Comparison of ENCODE assay signal across 30 cellular contexts in genomic region chr17:17555906-17556305, GRCh38. TPM values are rescaled to one million over a fixed set of nuclear protein-coding genes. Genes with fewer than 3 reads are reported as not detected.
"Had no signal": no experiment of that assay in that cellular context is flagged by ENCODE, and none has a peak within 500 bp of the region (broad histone marks: within the 10 kb centered on the region; RNA-seq: fewer than 3 reads in every experiment).

No MANE protein-coding gene starts in this region.

- H3K27ac ChIP-seq: VCaP had no signal

- DNase-seq: activated B cell treated with CpG ODN at 0.5 μM for 24 hours; activated CD4-positive, alpha-beta memory T cell treated with anti-CD3 and anti-CD28 coated beads for 36 hours; activated CD4-positive, alpha-beta T cell treated with anti-CD3 and anti-CD28 coated beads for 4 hours; activated CD4-positive, alpha-beta T cell treated with anti-CD3 and anti-CD28 coated beads, Interleukin-2, amount 50 U/mL, for 1 hour; activated CD4-positive, CD25-positive, alpha-beta regulatory T cell treated with anti-CD3 and anti-CD28 coated beads, Interleukin-2, amount 50 U/mL, for 72 hours; activated CD8-positive, alpha-beta memory T cell treated with anti-CD3 and anti-CD28 coated beads, Interleukin-2, amount 50 U/mL, for 48 hours; activated effector memory CD4-positive, alpha-beta T cell treated with Interleukin-2 at 50 U/mL for 16 hours; activated naive CD4-positive, alpha-beta T cell treated with anti-CD3 and anti-CD28 coated beads, Interleukin-2, amount 10 ng/mL, durations not matched to agents 7 days and 5 days; activated naive CD8-positive, alpha-beta T cell treated with anti-CD3 and anti-CD28 coated beads, Interleukin-2, amount 50 U/mL, for 24 hours; activated T-cell treated with anti-CD3 and anti-CD28 coated beads, Interleukin-2, amount 50 U/mL, for 48 hours; anterior cingulate cortex; caudate nucleus; NCI-H1092 treated with DMSO at 0.1 percent for 48 hours; NCI-H1436; NCI-H1694; NCI-H1930; NCI-H2081 treated with DMSO at 0.1 percent for 48 hours; NCI-H2171; NCI-H510A; NCI-H526 treated with DMSO at 0.1 percent for 48 hours; NCI-H774; SIG-M5; SW 1271; T-helper 1 cell; T-helper 2 cell; T-helper 9 cell had no signal

- ATAC-seq: activated naive CD8-positive, alpha-beta T cell treated with anti-CD3 and anti-CD28 coated beads, Interleukin-2, amount 50 U/mL, for 24 hours; K562; Panc1; SK-N-SH treated with all-trans-retinoic acid at 6 μM for 48 hours had no signal

- H3K4me3 ChIP-seq: K562 had no signal

RNA-seq across cellular contexts. Expression of gene RASD1, which starts 59.7 kb away (rescaled TPM):
- polyA plus RNA-seq: K562 had no signal
